ENCODE assay signal across 8 cellular contexts in the genomic region with DNA sequence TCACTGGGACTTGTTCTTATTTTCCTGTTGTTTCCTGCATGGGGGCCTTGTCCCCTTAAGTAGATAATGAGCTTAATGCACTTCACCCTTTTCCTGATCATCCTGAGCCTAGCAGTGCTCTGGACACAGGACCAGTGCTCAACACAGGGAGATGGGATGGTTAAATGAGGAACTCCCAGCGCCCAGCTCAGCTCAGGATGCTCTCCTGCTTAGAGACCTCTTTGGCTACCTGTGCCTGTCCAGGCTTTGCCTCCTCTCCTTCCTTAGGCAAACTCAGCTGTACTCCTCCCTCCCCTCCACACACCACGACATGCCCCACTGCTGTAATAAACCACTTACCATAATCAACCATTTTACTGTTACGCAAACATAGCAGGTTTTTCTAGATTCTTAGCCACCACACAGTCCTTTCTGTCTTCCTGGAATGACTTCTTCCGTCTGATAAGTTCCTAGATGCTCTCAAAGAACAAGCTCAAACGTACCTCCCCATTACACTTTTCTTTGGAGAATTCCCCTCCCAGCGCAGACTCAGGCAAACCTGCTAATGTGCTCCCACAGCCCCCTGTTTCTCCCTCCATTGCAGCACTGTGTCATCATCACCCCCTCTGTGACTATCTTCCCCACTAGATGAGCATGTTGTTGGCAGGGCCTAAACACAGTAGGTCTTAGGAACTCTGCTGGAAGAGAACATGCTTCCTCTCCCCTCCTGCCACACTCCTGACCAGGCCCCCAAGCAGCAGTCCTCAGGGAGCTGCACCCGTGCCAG.
DNase-seq lines count a peak whose midpoint lies in the region; ATAC-seq, FAIRE-seq and TF ChIP-seq lines count a peak whose summit lies in the region.

No MANE protein-coding gene starts in this region.

- H3K4me3 ChIP-seq in endothelial cell of umbilical vein (replicated peaks in 1 of 3; ENCODE audit: insufficient read depth in 1 of 3, low read depth in 1 of 3, low read length in 3 of 3), result no peak overlapping the region
- no peak overlapping the region for H3K4me3 ChIP-seq in transverse colon
- no peak overlapping the region for H3K4me3 ChIP-seq in adrenal gland

- no peaks in the 10 kb centered on the region for H4K20me1 ChIP-seq in endothelial cell of umbilical vein (replicated peaks; ENCODE audit: control insufficient read depth, extremely low read depth, insufficient read depth, low read length)

- TF ChIP-seq POLR2A in endothelial cell of umbilical vein (IDR thresholded peaks at IDR 0.05; ENCODE audit: low read depth, low read length) (no peak), transverse colon (IDR thresholded peaks at IDR 0.05) (no peak), adrenal gland (IDR thresholded peaks at IDR 0.05) (no peak)

- TF ChIP-seq CTCF in endothelial cell of umbilical vein (IDR thresholded peaks at IDR 0.05; ENCODE audit: extremely low read depth in 1 of 2, insufficient read depth in 1 of 2, low read depth in 1 of 2, low read length in 2 of 2) (no peak), transverse colon (IDR thresholded peaks at IDR 0.05) (no peak), adrenal gland (IDR thresholded peaks at IDR 0.05) (no peak)

- dilution Hi-C loops in endothelial cell of umbilical vein (cut with MboI; ENCODE audit: extremely low pct_ligation_motif_present, low sequenced_read_pairs), result no loop called here

- H3K4me1 ChIP-seq in endothelial cell of umbilical vein (ENCODE audit: control insufficient read depth, extremely low read depth, insufficient read depth, low read length), result peaks cover 41% of the 10 kb centered on the region
- H3K4me1 ChIP-seq in transverse colon, result peaks cover 41 to 58% (median 43%) of the 10 kb centered on the region in 4 donors
- H3K4me1 ChIP-seq in adrenal gland (replicated peaks in 1 of 2), result no peaks in the 10 kb centered on the region

- CTCF ChIA-PET in endothelial cell of umbilical vein (lab: Charles Lee), result interaction anchor here (0.9 to 3.6 kb wide), 4 partner anchors 11 to 58 kb away, joined by 3 to 37 read pairs (median 4); no protein-coding TSS in a partner anchor

- H3K9me1 ChIP-seq in endothelial cell of umbilical vein (replicated peaks; ENCODE audit: control insufficient read depth, extremely low read depth, insufficient read depth, low read length), result no peaks in the 10 kb centered on the region

- peaks cover 45% of the 10 kb centered on the region for H3K4me1 Mint-ChIP-seq in activated naive CD4-positive, alpha-beta T cell treated with anti-CD3 and anti-CD28 coated beads, Interleukin-2, amount 50 U/mL, for 24 hours

- H3K27me3 ChIP-seq in endothelial cell of umbilical vein (ENCODE audit: control insufficient read depth in 2 of 2, insufficient read depth in 2 of 2, low read length in 2 of 2) (no peaks in the 10 kb centered on the region), transverse colon (no peaks in the 10 kb centered on the region), adrenal gland (no peaks in the 10 kb centered on the region)

- no peak overlapping the region for H2AFZ ChIP-seq in endothelial cell of umbilical vein (ENCODE audit: low read depth, low read length)

- H3K4me2 ChIP-seq in endothelial cell of umbilical vein (ENCODE audit: insufficient read depth, low read length), result no peak overlapping the region

- intact Hi-C loops in endothelial cell of umbilical vein (cut with micrococcal nuclease) (loop anchor here (1.0 kb wide), 3 partner anchors 9 to 138 kb away; no protein-coding TSS in a partner anchor), transverse colon (cut with DNase I; ENCODE audit: low total_unique reads) (no loop called here), adrenal gland (cut with DNase I) (no loop called here)

- H3K27ac ChIP-seq in endothelial cell of umbilical vein (ENCODE audit: insufficient read depth, low read depth, low read length) (peak overlapping the region; percentile 65), transverse colon (peak overlapping the region; percentile 70 to 78 (median 75)), adrenal gland (peak overlapping the region in 1 of 5 donors; percentile 68)

- 37 to 38% methylated on average over 5 to 7 of the region's 7 CpGs for WGBS in transverse colon (ENCODE audit: low coverage in 1 of 2), 2 donors
- 73 to 83% (median 76%) methylated on average over 6 to 7 of the region's 7 CpGs for WGBS in adrenal gland, 4 donors

- H3K27ac Mint-ChIP-seq in activated naive CD4-positive, alpha-beta T cell treated with anti-CD3 and anti-CD28 coated beads, Interleukin-2, amount 50 U/mL, for 24 hours, result peak overlapping the region; percentile 85

- peak overlapping the region; percentile 15 for H3K9ac ChIP-seq in endothelial cell of umbilical vein (replicated peaks; ENCODE audit: extremely low read depth, insufficient read depth, low read length)

- H3K9me3 ChIP-seq in endothelial cell of umbilical vein (replicated peaks; ENCODE audit: control insufficient read depth, insufficient read depth, low read length) (no peaks in the 10 kb centered on the region), transverse colon (no peaks in the 10 kb centered on the region), adrenal gland (replicated peaks in 1 of 3) (no peaks in the 10 kb centered on the region)

- TF ChIP-seq EP300 in transverse colon (IDR thresholded peaks at IDR 0.05; ENCODE audit: low read depth), result no peak

- no TSS peak for BruUV-seq in endothelial cell of umbilical vein (replicated peaks; lab: Mats Ljungman, UMichigan)

- H3K27me3 Mint-ChIP-seq in activated naive CD4-positive, alpha-beta T cell treated with anti-CD3 and anti-CD28 coated beads, Interleukin-2, amount 50 U/mL, for 24 hours, result no peaks in the 10 kb centered on the region

- POLR2A ChIA-PET in endothelial cell of umbilical vein (lab: Charles Lee), result interaction anchor here (1.1 kb wide), 1 partner anchor 24 kb away, joined by 4 read pairs; no protein-coding TSS in a partner anchor

- DNase-seq in activated naive CD4-positive, alpha-beta T cell treated with anti-CD3 and anti-CD28 coated beads, Interleukin-2, amount 50 U/mL, for 16 hours, result no peak
- DNase-seq in NOMO-1 treated with dmso at 0.1 percent for 144 hours (lab: John Stamatoyannopoulos, UW; ENCODE audit: unreplicated experiment) (peak; percentile 12), endothelial cell of umbilical vein (ENCODE audit: low read depth, low spot score) (no peak), transverse colon (peak; percentile 60), adrenal gland (no peak)

- H3K9me3 Mint-ChIP-seq in activated naive CD4-positive, alpha-beta T cell treated with anti-CD3 and anti-CD28 coated beads, Interleukin-2, amount 50 U/mL, for 24 hours, result no peaks in the 10 kb centered on the region

- peaks cover 4% of the 10 kb centered on the region for H3K36me3 Mint-ChIP-seq in activated naive CD4-positive, alpha-beta T cell treated with anti-CD3 and anti-CD28 coated beads, Interleukin-2, amount 50 U/mL, for 24 hours

- ATAC-seq in HG03354 (IDR thresholded peaks at IDR 0.05; ENCODE audit: poor library complexity, severe bottlenecking, unreplicated experiment) (no peak), HG03442 (IDR thresholded peaks at IDR 0.05; ENCODE audit: unreplicated experiment) (no peak)

- H3K36me3 ChIP-seq in endothelial cell of umbilical vein (ENCODE audit: control insufficient read depth in 2 of 2, extremely low read depth in 1 of 2, insufficient read depth in 2 of 2, low read length in 2 of 2) (peaks cover 16 to 23% of the 10 kb centered on the region in 2 experiments), transverse colon (peaks cover 0 to 39% (median 3%) of the 10 kb centered on the region in 4 donors), adrenal gland (replicated peaks in 1 of 2) (peaks cover 0 to 14% of the 10 kb centered on the region in 2 donors)

- in situ Hi-C loops in transverse colon (cut with MboI; ENCODE audit: low pct_ligation_motif_present in 1 of 4, low pct_unique_long_range_greater_than_20kb in 1 of 4, low sequenced_read_pairs in 3 of 4), result no loop called here

- FAIRE-seq in endothelial cell of umbilical vein (lab: Jason Lieb, UNC), result peak; percentile 26

- no peaks in the 10 kb centered on the region for H3K79me2 ChIP-seq in endothelial cell of umbilical vein (ENCODE audit: control insufficient read depth, insufficient read depth, low read length)

- H3K4me3 Mint-ChIP-seq in activated naive CD4-positive, alpha-beta T cell treated with anti-CD3 and anti-CD28 coated beads, Interleukin-2, amount 50 U/mL, for 24 hours, result peak overlapping the region; percentile 43

TF ChIP-seq in endothelial cell of umbilical vein, 7 proteins besides CTCF, POLR2A, EP300 and RAD21:
- TF ChIP-seq POLR2AphosphoS5 (IDR thresholded peaks at IDR 0.05; ENCODE audit: insufficient read depth, low read depth, low read length), result no peak
- no peak for TF ChIP-seq MYC (IDR thresholded peaks at IDR 0.05; ENCODE audit: low read depth, low read length)
- no peak for TF ChIP-seq JUN (IDR thresholded peaks at IDR 0.05; ENCODE audit: borderline replicate concordance, insufficient read depth, insufficient read length, low read depth)
- TF ChIP-seq MAX (IDR thresholded peaks at IDR 0.05; ENCODE audit: insufficient read depth, insufficient read length), result no peak
- no peak for TF ChIP-seq GATA2 (IDR thresholded peaks at IDR 0.05; ENCODE audit: insufficient read depth, insufficient read length, low read depth, low read length)
- no peak for TF ChIP-seq FOS (IDR thresholded peaks at IDR 0.05; ENCODE audit: borderline replicate concordance, insufficient read depth, low read length)
- TF ChIP-seq EZH2 (IDR thresholded peaks at IDR 0.05; ENCODE audit: borderline replicate concordance, low read depth, low read length, severe bottlenecking), result no peak

Comparison
In these comparisons a context has a peak if more than half of its experiments do, and no peak if none do; other contexts are left out.
1. DNase-seq: peak in NOMO-1 treated with dmso at 0.1 percent for 144 hours (single experiment) and transverse colon (single experiment); none in activated naive CD4-positive, alpha-beta T cell treated with anti-CD3 and anti-CD28 coated beads, Interleukin-2, amount 50 U/mL, for 16 hours (single experiment), endothelial cell of umbilical vein (single experiment) and adrenal gland (0 of 7).